In genomic region chr10:91163269-91163708, GRCh38 we compare ENCODE assay signal across 1 cellular context.
TF ChIP-seq lines count a peak whose summit lies in the region.

No MANE protein-coding gene starts in this region.

TF ChIP-seq in HepG2, 621 proteins besides CTCF, POLR2A, EP300 and RAD21 (continued from another document and continues in another):
- TF ChIP-seq, protein P1, sequence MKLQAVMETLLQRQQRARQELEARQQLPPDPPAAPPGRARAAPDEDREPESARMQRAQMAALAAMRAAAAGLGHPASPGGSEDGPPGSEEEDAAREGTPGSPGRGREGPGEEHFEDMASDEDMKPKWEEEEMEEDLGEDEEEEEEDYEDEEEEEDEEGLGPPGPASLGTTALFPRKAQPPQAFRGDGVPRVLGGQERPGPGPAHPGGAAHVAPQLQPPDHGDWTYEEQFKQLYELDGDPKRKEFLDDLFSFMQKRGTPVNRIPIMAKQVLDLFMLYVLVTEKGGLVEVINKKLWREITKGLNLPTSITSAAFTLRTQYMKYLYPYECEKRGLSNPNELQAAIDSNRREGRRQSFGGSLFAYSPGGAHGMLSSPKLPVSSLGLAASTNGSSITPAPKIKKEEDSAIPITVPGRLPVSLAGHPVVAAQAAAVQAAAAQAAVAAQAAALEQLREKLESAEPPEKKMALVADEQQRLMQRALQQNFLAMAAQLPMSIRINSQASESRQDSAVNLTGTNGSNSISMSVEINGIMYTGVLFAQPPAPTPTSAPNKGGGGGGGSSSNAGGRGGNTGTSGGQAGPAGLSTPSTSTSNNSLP (IDR thresholded peaks at IDR 0.05; ENCODE audit: low read depth, low read length): no peak
- TF ChIP-seq SP4 (CRISPR knock-in tag; IDR thresholded peaks at IDR 0.05) (peak; percentile 24; the same call in 1 of the 2 replicates), RFXANK (CRISPR knock-in tag; IDR thresholded peaks at IDR 0.05) (no peak), ZBTB33 (CRISPR knock-in tag; IDR thresholded peaks at IDR 0.05) (no peak), ZNF501 (CRISPR knock-in tag; IDR thresholded peaks at IDR 0.05) (0 out of 2 replicates have a peak, but pooled peaks have one; percentile 10), NFE2L1 (CRISPR knock-in tag; IDR thresholded peaks at IDR 0.05; ENCODE audit: borderline replicate concordance) (no peak), MIXL1 (CRISPR knock-in tag; IDR thresholded peaks at IDR 0.05) (no peak), ZMAT5 (CRISPR knock-in tag; IDR thresholded peaks at IDR 0.05; ENCODE audit: borderline replicate concordance, low read depth) (no peak), TEAD2 (CRISPR knock-in tag; IDR thresholded peaks at IDR 0.05) (no peak), ZNF687 (CRISPR knock-in tag; IDR thresholded peaks at IDR 0.05) (no peak), JDP2 (CRISPR knock-in tag; IDR thresholded peaks at IDR 0.05; ENCODE audit: borderline replicate concordance) (no peak), LBX2 (CRISPR knock-in tag; IDR thresholded peaks at IDR 0.05; ENCODE audit: borderline replicate concordance) (no peak), CEBPG (CRISPR knock-in tag; IDR thresholded peaks at IDR 0.05) (no peak; the same call in 1 of the 2 replicates), ZBTB8A (CRISPR knock-in tag; IDR thresholded peaks at IDR 0.05; ENCODE audit: borderline replicate concordance, low read depth) (no peak), FIP1L1 (IDR thresholded peaks at IDR 0.05; ENCODE audit: borderline replicate concordance, insufficient read depth, low read depth, low read length) (no peak), CHCHD3 (CRISPR knock-in tag; IDR thresholded peaks at IDR 0.05) (no peak), ETV6 (CRISPR knock-in tag; conservative IDR thresholded peaks at IDR 0.05) (no peak), ZBTB43 (CRISPR knock-in tag; conservative IDR thresholded peaks at IDR 0.05) (peak; percentile 38; the same call in 1 of the 2 replicates), KLF6 (CRISPR knock-in tag; IDR thresholded peaks at IDR 0.05) (0 out of 2 replicates have a peak, but pooled peaks have one; percentile 55), POLR2G (IDR thresholded peaks at IDR 0.05; ENCODE audit: low read depth, low read length) (peak; percentile 55), ZKSCAN8 (CRISPR knock-in tag; IDR thresholded peaks at IDR 0.05; ENCODE audit: borderline replicate concordance) (no peak), ZNF263 (CRISPR knock-in tag; IDR thresholded peaks at IDR 0.05) (0 out of 2 replicates have a peak, but pooled peaks have one; percentile 19), PBX3 (CRISPR knock-in tag; IDR thresholded peaks at IDR 0.05; ENCODE audit: borderline replicate concordance) (no peak), ESRRA (CRISPR knock-in tag; IDR thresholded peaks at IDR 0.05; ENCODE audit: low read depth) (no peak), MEIS2 (CRISPR knock-in tag; IDR thresholded peaks at IDR 0.05) (peak; percentile 20; the same call in 1 of the 2 replicates), YY1 (IDR thresholded peaks at IDR 0.05; ENCODE audit: insufficient read depth, insufficient replicate concordance, low read depth, low read length) (peak; percentile 10), HMG20B (CRISPR knock-in tag; conservative IDR thresholded peaks at IDR 0.05) (no peak), ZNF331 (CRISPR knock-in tag; IDR thresholded peaks at IDR 0.05) (no peak), ZNF138 (CRISPR knock-in tag; IDR thresholded peaks at IDR 0.05; ENCODE audit: low read depth) (no peak)
- TF ChIP-seq, protein P2, sequence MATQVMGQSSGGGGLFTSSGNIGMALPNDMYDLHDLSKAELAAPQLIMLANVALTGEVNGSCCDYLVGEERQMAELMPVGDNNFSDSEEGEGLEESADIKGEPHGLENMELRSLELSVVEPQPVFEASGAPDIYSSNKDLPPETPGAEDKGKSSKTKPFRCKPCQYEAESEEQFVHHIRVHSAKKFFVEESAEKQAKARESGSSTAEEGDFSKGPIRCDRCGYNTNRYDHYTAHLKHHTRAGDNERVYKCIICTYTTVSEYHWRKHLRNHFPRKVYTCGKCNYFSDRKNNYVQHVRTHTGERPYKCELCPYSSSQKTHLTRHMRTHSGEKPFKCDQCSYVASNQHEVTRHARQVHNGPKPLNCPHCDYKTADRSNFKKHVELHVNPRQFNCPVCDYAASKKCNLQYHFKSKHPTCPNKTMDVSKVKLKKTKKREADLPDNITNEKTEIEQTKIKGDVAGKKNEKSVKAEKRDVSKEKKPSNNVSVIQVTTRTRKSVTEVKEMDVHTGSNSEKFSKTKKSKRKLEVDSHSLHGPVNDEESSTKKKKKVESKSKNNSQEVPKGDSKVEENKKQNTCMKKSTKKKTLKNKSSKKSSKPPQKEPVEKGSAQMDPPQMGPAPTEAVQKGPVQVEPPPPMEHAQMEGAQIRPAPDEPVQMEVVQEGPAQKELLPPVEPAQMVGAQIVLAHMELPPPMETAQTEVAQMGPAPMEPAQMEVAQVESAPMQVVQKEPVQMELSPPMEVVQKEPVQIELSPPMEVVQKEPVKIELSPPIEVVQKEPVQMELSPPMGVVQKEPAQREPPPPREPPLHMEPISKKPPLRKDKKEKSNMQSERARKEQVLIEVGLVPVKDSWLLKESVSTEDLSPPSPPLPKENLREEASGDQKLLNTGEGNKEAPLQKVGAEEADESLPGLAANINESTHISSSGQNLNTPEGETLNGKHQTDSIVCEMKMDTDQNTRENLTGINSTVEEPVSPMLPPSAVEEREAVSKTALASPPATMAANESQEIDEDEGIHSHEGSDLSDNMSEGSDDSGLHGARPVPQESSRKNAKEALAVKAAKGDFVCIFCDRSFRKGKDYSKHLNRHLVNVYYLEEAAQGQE (IDR thresholded peaks at IDR 0.05; ENCODE audit: borderline replicate concordance in 1 of 2, low read depth in 1 of 2, low read length in 2 of 2): no peak; a peak in 1 of 4 replicates
- TF ChIP-seq, protein P3, sequence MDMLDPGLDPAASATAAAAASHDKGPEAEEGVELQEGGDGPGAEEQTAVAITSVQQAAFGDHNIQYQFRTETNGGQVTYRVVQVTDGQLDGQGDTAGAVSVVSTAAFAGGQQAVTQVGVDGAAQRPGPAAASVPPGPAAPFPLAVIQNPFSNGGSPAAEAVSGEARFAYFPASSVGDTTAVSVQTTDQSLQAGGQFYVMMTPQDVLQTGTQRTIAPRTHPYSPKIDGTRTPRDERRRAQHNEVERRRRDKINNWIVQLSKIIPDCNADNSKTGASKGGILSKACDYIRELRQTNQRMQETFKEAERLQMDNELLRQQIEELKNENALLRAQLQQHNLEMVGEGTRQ (IDR thresholded peaks at IDR 0.05; ENCODE audit: low read depth, low read length): no peak
- TF ChIP-seq, protein P3 (CRISPR knock-in tag; IDR thresholded peaks at IDR 0.05; ENCODE audit: borderline replicate concordance): no peak
- TF ChIP-seq, protein P4, sequence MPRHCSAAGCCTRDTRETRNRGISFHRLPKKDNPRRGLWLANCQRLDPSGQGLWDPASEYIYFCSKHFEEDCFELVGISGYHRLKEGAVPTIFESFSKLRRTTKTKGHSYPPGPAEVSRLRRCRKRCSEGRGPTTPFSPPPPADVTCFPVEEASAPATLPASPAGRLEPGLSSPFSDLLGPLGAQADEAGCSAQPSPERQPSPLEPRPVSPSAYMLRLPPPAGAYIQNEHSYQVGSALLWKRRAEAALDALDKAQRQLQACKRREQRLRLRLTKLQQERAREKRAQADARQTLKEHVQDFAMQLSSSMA (CRISPR knock-in tag; IDR thresholded peaks at IDR 0.05): no peak
- TF ChIP-seq, protein P5, sequence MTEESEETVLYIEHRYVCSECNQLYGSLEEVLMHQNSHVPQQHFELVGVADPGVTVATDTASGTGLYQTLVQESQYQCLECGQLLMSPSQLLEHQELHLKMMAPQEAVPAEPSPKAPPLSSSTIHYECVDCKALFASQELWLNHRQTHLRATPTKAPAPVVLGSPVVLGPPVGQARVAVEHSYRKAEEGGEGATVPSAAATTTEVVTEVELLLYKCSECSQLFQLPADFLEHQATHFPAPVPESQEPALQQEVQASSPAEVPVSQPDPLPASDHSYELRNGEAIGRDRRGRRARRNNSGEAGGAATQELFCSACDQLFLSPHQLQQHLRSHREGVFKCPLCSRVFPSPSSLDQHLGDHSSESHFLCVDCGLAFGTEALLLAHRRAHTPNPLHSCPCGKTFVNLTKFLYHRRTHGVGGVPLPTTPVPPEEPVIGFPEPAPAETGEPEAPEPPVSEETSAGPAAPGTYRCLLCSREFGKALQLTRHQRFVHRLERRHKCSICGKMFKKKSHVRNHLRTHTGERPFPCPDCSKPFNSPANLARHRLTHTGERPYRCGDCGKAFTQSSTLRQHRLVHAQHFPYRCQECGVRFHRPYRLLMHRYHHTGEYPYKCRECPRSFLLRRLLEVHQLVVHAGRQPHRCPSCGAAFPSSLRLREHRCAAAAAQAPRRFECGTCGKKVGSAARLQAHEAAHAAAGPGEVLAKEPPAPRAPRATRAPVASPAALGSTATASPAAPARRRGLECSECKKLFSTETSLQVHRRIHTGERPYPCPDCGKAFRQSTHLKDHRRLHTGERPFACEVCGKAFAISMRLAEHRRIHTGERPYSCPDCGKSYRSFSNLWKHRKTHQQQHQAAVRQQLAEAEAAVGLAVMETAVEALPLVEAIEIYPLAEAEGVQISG (CRISPR knock-in tag; IDR thresholded peaks at IDR 0.05): no peak
- TF ChIP-seq, protein P6, sequence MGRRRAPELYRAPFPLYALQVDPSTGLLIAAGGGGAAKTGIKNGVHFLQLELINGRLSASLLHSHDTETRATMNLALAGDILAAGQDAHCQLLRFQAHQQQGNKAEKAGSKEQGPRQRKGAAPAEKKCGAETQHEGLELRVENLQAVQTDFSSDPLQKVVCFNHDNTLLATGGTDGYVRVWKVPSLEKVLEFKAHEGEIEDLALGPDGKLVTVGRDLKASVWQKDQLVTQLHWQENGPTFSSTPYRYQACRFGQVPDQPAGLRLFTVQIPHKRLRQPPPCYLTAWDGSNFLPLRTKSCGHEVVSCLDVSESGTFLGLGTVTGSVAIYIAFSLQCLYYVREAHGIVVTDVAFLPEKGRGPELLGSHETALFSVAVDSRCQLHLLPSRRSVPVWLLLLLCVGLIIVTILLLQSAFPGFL (CRISPR knock-in tag; IDR thresholded peaks at IDR 0.05): no peak
